12 cellular contexts compared by ENCODE assay signal in genomic region chr10:49610015-49610734, GRCh38. TPM values are rescaled to one million over a fixed set of nuclear protein-coding genes. Genes with fewer than 3 reads are reported as not detected.
A peak's percentile ranks its signal among the peaks of the same experiment; 100 is the strongest.
DNase-seq lines count a peak whose midpoint lies in the region; ATAC-seq and TF ChIP-seq lines count a peak whose summit lies in the region.
"Had no signal": no experiment of that assay in that cellular context is flagged by ENCODE, and none has a peak within 500 bp of the region (broad histone marks: within the 10 kb centered on the region; RNA-seq: fewer than 3 reads in every experiment).

TSS of gene SLC18A3 (plus strand) at chr10:49610310. CDS start at chr10:49610741, 431 bp downstream.

- no peak for ATAC-seq in GM18520 (IDR thresholded peaks at IDR 0.05; ENCODE audit: unreplicated experiment)
- ATAC-seq: activated T-cell treated with anti-CD3 and anti-CD28 coated beads, Interleukin-2, amount 50 U/mL, for 72 hours; naive thymus-derived CD4-positive, alpha-beta T cell had no signal

- peaks cover 74% of the 10 kb centered on the region for H3K27me3 ChIP-seq in osteoblast (ENCODE audit: insufficient read depth, low read length)

- H4K20me1 ChIP-seq in osteoblast (ENCODE audit: insufficient read depth, low read length) = no peaks in the 10 kb centered on the region

- H3K9me3 ChIP-seq in osteoblast (ENCODE audit: low read depth, low read length) = no peaks in the 10 kb centered on the region

- H3K36me3 ChIP-seq in osteoblast (ENCODE audit: insufficient read depth, low read length) = no peaks in the 10 kb centered on the region

- no peak for TF ChIP-seq CTCF in GM20000 (IDR thresholded peaks at IDR 0.05; ENCODE audit: extremely low read depth, missing control alignments)
- TF ChIP-seq CTCF in coronary artery (IDR thresholded peaks at IDR 0.05) = no peak
- no peak for TF ChIP-seq CTCF in osteoblast (IDR thresholded peaks at IDR 0.05; ENCODE audit: extremely low read depth, low read depth, low read length)

- H3K4me2 ChIP-seq in osteoblast (ENCODE audit: insufficient read depth, low read length) = no peak within 1 kb of the TSS
- H3K4me2 ChIP-seq: KMS-11 had no signal

- H3K4me1 ChIP-seq in osteoblast (ENCODE audit: insufficient read depth, low read length) = no peaks in the 10 kb centered on the region

- peak; percentile 48 for DNase-seq in GM20000 (ENCODE audit: low spot score)
- peak; percentile 53 for DNase-seq in NCI-H1694 treated with DMSO at 0.1 percent for 48 hours (lab: John Stamatoyannopoulos, UW)
- peak; percentile 21 for DNase-seq in coronary artery (ENCODE audit: low spot score)
- DNase-seq in osteoblast (ENCODE audit: insufficient read length, low spot score, missing footprints) = peak; percentile 88
- no peak for DNase-seq in Ammon's horn (ENCODE audit: low spot score)
- no peak for DNase-seq in stimulated activated CD4-positive, alpha-beta T cell treated with anti-CD3 and anti-CD28 coated beads, Interleukin-2, amount 100 ng/mL, for 48 hours
- DNase-seq in NOMO-1 treated with dmso at 0.1 percent for 144 hours (lab: John Stamatoyannopoulos, UW; ENCODE audit: unreplicated experiment) = no peak
- DNase-seq: activated T-cell treated with anti-CD3 and anti-CD28 coated beads, Interleukin-2, amount 50 U/mL, for 72 hours; naive thymus-derived CD4-positive, alpha-beta T cell; stimulated activated CD4-positive, alpha-beta T cell treated with anti-CD3 and anti-CD28 coated beads, Interleukin-4, amount 100 ng/mL, for 24 hours had no signal

- H3K27ac ChIP-seq in coronary artery (no peak within 1 kb of the TSS), osteoblast (ENCODE audit: low read depth, low read length) (no peak within 1 kb of the TSS)
- H3K27ac ChIP-seq: KMS-11 had no signal

- H3K4me3 ChIP-seq in coronary artery (peak within 1 kb of the TSS; percentile 59), osteoblast (ENCODE audit: insufficient read depth, low read length) (no peak within 1 kb of the TSS)

- no peaks in the 10 kb centered on the region for H3K79me2 ChIP-seq in osteoblast (ENCODE audit: insufficient read depth, low read length)

- H2AFZ ChIP-seq in osteoblast (ENCODE audit: low read length) = no peak within 1 kb of the TSS

RNA-seq across cellular contexts. Expression of gene SLC18A3, which starts in this region (rescaled TPM):
- total RNA-seq in osteoblast = not detected in 2 replicates
- total RNA-seq: activated T-cell treated with anti-CD3 and anti-CD28 coated beads, Interleukin-2, amount 50 U/mL, for 72 hours; naive thymus-derived CD4-positive, alpha-beta T cell had no signal

Comparison
In these comparisons a context has a peak if more than half of its experiments do, and no peak if none do; other contexts are left out.
1. Peak in DNase-seq in osteoblast; RNA of the gene not detected or under 1 TPM.
2. DNase-seq: peak in GM20000 (single experiment), NCI-H1694 treated with DMSO at 0.1 percent for 48 hours (single experiment) and coronary artery (single experiment); none in Ammon's horn (single experiment), stimulated activated CD4-positive, alpha-beta T cell treated with anti-CD3 and anti-CD28 coated beads, Interleukin-2, amount 100 ng/mL, for 48 hours (0 of 2) and NOMO-1 treated with dmso at 0.1 percent for 144 hours (single experiment).